ENCODE assay signal across 22 cellular contexts in genomic region chr15:91252322-91252721, GRCh38.
"Had no signal": no experiment of that assay in that cellular context is flagged by ENCODE, and none has a peak within 500 bp of the region (broad histone marks: within the 10 kb centered on the region; RNA-seq: fewer than 3 reads in every experiment).

No MANE protein-coding gene starts in this region.

- H3K27ac ChIP-seq: RWPE1 had no signal

- DNase-seq: IMR-90, Karpas-422, KG1, MM.1S, NCI-H1092 treated with DMSO at 0.1 percent for 48 hours, NCI-H1436, NCI-H187, NCI-H2029, NCI-H2081 treated with DMSO at 0.1 percent for 48 hours, NCI-H2171, NCI-H226, NCI-H446, NCI-H510A, NCI-H524 treated with DMSO at 0.1 percent for 48 hours, NCI-H69, NCI-H774, PC-3, SHP77, SK-N-SH had no signal

- H3K4me2 ChIP-seq: SK-N-SH had no signal

- H3K9ac ChIP-seq: SK-N-SH had no signal

- ATAC-seq: HepG2, Panc1, PC-3 had no signal

- H3K9me3 ChIP-seq: SK-N-SH had no signal
